In the genomic region with DNA sequence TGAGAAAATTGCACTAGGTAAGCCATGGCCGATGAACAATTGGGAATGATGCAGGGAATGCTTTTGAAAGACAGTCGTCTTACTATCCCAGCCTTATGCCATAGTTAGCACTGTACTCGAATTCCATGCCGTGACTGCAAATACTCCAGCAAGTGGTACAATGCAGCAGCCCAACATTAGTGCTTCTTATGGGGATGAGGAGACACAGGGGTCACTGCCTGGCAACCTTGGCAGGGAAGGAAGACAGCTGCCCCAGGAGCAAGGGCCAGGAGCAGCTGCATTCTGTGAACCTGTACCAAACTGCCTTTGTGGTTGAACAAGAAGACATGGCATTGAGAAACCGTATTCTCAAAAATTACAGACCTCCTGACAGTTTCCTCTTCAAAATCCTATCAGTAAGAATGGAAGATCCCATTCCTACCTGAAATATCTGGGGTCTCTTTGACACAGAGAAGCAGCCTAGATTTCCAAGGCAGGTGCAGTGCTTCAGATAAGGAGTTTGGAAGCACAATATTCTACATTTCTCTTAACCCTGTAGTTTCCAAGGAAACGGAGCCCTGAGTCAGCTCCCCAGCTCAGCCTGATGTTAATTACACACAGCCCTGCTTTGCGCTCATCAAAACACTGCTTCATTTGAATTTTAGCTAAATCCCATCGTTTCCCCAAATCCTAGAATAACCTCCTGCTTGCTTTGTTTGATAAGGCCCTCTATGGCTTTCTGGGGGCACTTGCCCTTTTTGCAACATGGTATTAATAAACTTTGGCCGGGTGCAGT, we compare ENCODE assay signal across 20 cellular contexts.
"Had no signal": no experiment of that assay in that cellular context is flagged by ENCODE, and none has a peak within 500 bp of the region (broad histone marks: within the 10 kb centered on the region; RNA-seq: fewer than 3 reads in every experiment).

No MANE protein-coding gene starts in this region.

- H3K4me1 ChIP-seq: lower lobe of right lung, right atrium auricular region, upper lobe of right lung had no signal

- H3K27ac Mint-ChIP-seq: activated B cell treated with CpG ODN at 0.5 μM for 24 hours; activated CD8-positive, alpha-beta T cell treated with anti-CD3 and anti-CD28 coated beads for 36 hours; mesothelial cell of epicardium; stimulated activated naive CD8-positive, alpha-beta T cell treated with anti-CD3 and anti-CD28 coated beads, Interleukin-15, Interleukin-2, amounts not matched to agents 100 ng/mL and 50 ng/mL, for 24 hours; T-helper 17 cell had no signal

- DNase-seq: activated B cell treated with CpG ODN at 0.5 μM for 24 hours; activated CD4-positive, alpha-beta T cell treated with anti-CD3 and anti-CD28 coated beads for 48 hours; activated CD8-positive, alpha-beta T cell treated with anti-CD3 and anti-CD28 coated beads for 36 hours; activated effector memory CD4-positive, alpha-beta T cell treated with Interleukin-2 at 50 U/mL for 16 hours; activated naive CD4-positive, alpha-beta T cell treated with anti-CD3 and anti-CD28 coated beads, Interleukin-2, amount 50 U/mL, for 16 hours; activated T-cell treated with anti-CD3 and anti-CD28 coated beads, Interleukin-2, amount 50 U/mL, for 4 hours; central memory CD4-positive, alpha-beta T cell; effector CD8-positive, alpha-beta T cell; glutamatergic neuron; lower lobe of right lung; naive thymus-derived CD4-positive, alpha-beta T cell; posterior cingulate gyrus; T-helper 17 cell; testis; upper lobe of right lung had no signal

- H3K36me3 ChIP-seq: lower lobe of right lung, right atrium auricular region, upper lobe of right lung had no signal

- H3K4me3 Mint-ChIP-seq: activated B cell treated with CpG ODN at 0.5 μM for 24 hours; activated CD8-positive, alpha-beta T cell treated with anti-CD3 and anti-CD28 coated beads for 36 hours; activated T-cell treated with anti-CD3 and anti-CD28 coated beads, Interleukin-2, amount 50 U/mL, for 4 hours; mesothelial cell of epicardium; naive thymus-derived CD4-positive, alpha-beta T cell; stimulated activated naive CD8-positive, alpha-beta T cell treated with anti-CD3 and anti-CD28 coated beads, Interleukin-15, Interleukin-2, amounts not matched to agents 100 ng/mL and 50 ng/mL, for 24 hours; T-helper 17 cell had no signal

- H3K9me3 Mint-ChIP-seq: activated B cell treated with CpG ODN at 0.5 μM for 24 hours; activated CD8-positive, alpha-beta T cell treated with anti-CD3 and anti-CD28 coated beads for 36 hours; activated T-cell treated with anti-CD3 and anti-CD28 coated beads, Interleukin-2, amount 50 U/mL, for 4 hours; stimulated activated naive CD8-positive, alpha-beta T cell treated with anti-CD3 and anti-CD28 coated beads, Interleukin-15, Interleukin-2, amounts not matched to agents 100 ng/mL and 50 ng/mL, for 24 hours had no signal

- H3K27me3 ChIP-seq: foreskin keratinocyte, right atrium auricular region, testis, upper lobe of right lung had no signal

- ATAC-seq: activated CD8-positive, alpha-beta T cell treated with anti-CD3 and anti-CD28 coated beads for 36 hours; activated T-cell treated with anti-CD3 and anti-CD28 coated beads, Interleukin-2, amount 50 U/mL, for 4 hours; foreskin keratinocyte; lower lobe of right lung; naive thymus-derived CD4-positive, alpha-beta T cell; T-helper 17 cell; upper lobe of right lung had no signal

- H3K27ac ChIP-seq: coronary artery, foreskin keratinocyte, lower lobe of right lung, right atrium auricular region, testis, upper lobe of right lung had no signal

- H3K4me3 ChIP-seq: coronary artery, lower lobe of right lung, right atrium auricular region, testis, upper lobe of right lung had no signal

- H3K9me3 ChIP-seq: lower lobe of right lung, right atrium auricular region, testis, upper lobe of right lung had no signal
